In genomic region chr9:19229725-19230355, GRCh38 we compare ENCODE assay signal across 8 cellular contexts. TPM values are rescaled to one million over a fixed set of nuclear protein-coding genes. Genes with fewer than 3 reads are reported as not detected.
DNase-seq lines count a peak whose midpoint lies in the region; FAIRE-seq and TF ChIP-seq lines count a peak whose summit lies in the region.

No MANE protein-coding gene starts in this region.

- H3K4me3 Mint-ChIP-seq in MCF 10A (ENCODE audit: unreplicated experiment) = no peak overlapping the region

- H3K36me3 ChIP-seq in KOPT-K1 (ENCODE audit: insufficient read depth, low read length) = no peaks in the 10 kb centered on the region
- peaks cover 6% of the 10 kb centered on the region; the same call in 1 of the 2 replicates for H3K36me3 ChIP-seq in SJSA1
- no peaks in the 10 kb centered on the region for H3K36me3 ChIP-seq in keratinocyte (ENCODE audit: control insufficient read depth in 2 of 2, extremely low read depth in 1 of 2, insufficient read depth in 2 of 2, low read length in 2 of 2)

- H3K9me1 ChIP-seq in keratinocyte (ENCODE audit: control insufficient read depth, extremely low read depth, insufficient read depth, low read length) = no peaks in the 10 kb centered on the region

- no peaks in the 10 kb centered on the region for H3K27me3 Mint-ChIP-seq in MCF 10A (ENCODE audit: insufficient read depth, unreplicated experiment)

- peak; percentile 89 for FAIRE-seq in H54 (lab: Jason Lieb, UNC)
- FAIRE-seq in keratinocyte (lab: Jason Lieb, UNC) = peak; percentile 23

- BruUV-seq in MCF 10A (replicated peaks; lab: Mats Ljungman, UMichigan) = no TSS peak

- no peaks in the 10 kb centered on the region for H3K36me3 Mint-ChIP-seq in MCF 10A (ENCODE audit: insufficient read depth, unreplicated experiment)

- 0 out of 2 replicates have a peak, but pooled peaks cover 5% of the 10 kb centered on the region for H3K4me1 ChIP-seq in SJSA1 (replicated peaks)
- peaks cover 12% of the 10 kb centered on the region for H3K4me1 ChIP-seq in keratinocyte (ENCODE audit: control insufficient read depth, extremely low read depth, insufficient read depth, low read length)

- H3K4me2 ChIP-seq in keratinocyte (ENCODE audit: control insufficient read depth, extremely low read depth, insufficient read depth, low read depth, low read length) = peak overlapping the region; percentile 80

- H3K4me1 Mint-ChIP-seq in MCF 10A (ENCODE audit: insufficient read depth, unreplicated experiment) = peaks cover 12% of the 10 kb centered on the region

- peak overlapping the region; percentile 93 for H3K9ac ChIP-seq in keratinocyte (ENCODE audit: control insufficient read depth, extremely low read depth, insufficient read depth, low read length)

- no peak overlapping the region for H3K27ac Mint-ChIP-seq in MCF 10A (ENCODE audit: low read depth, unreplicated experiment)

- no peaks in the 10 kb centered on the region for H3K9me3 ChIP-seq in KOPT-K1 (ENCODE audit: insufficient read depth, low read length, poor library complexity, severe bottlenecking)
- no peaks in the 10 kb centered on the region for H3K9me3 ChIP-seq in SJSA1 (replicated peaks)
- H3K9me3 ChIP-seq in keratinocyte (ENCODE audit: control insufficient read depth, low read depth, low read length) = no peaks in the 10 kb centered on the region

- H4K20me1 ChIP-seq in keratinocyte (ENCODE audit: control insufficient read depth, extremely low read depth, insufficient read depth, low read length) = no peaks in the 10 kb centered on the region

- H3K9me3 Mint-ChIP-seq in MCF 10A (ENCODE audit: unreplicated experiment) = no peaks in the 10 kb centered on the region

- H3K79me2 ChIP-seq in keratinocyte (ENCODE audit: control insufficient read depth, insufficient read depth, low read length) = peaks cover 41% of the 10 kb centered on the region

- H3K27me3 ChIP-seq in SJSA1 (replicated peaks) (no peaks in the 10 kb centered on the region), keratinocyte (ENCODE audit: control insufficient read depth, extremely low read depth, insufficient read depth, low read length) (no peaks in the 10 kb centered on the region)

- TF ChIP-seq POLR2A in H54 (IDR thresholded peaks at IDR 0.05; ENCODE audit: low read depth, low read length) = no peak

- CTCF ChIA-PET in MCF 10A (lab: Yijun Ruan, JAX) = interaction anchor here (0.7 to 1.5 kb wide), 2 partner anchors 47 to 51 kb away, joined by 3 to 6 read pairs; no protein-coding TSS in a partner anchor

- H2AFZ ChIP-seq in keratinocyte (ENCODE audit: control insufficient read depth, low read length) = peak overlapping the region; percentile 95

- dilution Hi-C loops in keratinocyte (cut with MboI; ENCODE audit: extremely low pct_ligation_motif_present, low sequenced_read_pairs) = no loop called here

- intact Hi-C loops in MCF 10A (cut with micrococcal nuclease) = loop anchor here (2.0 to 5.0 kb wide), 5 partner anchors 48 to 181 kb away; partner anchors contain the start of genes HAUS6 and RRAGA

- TF ChIP-seq CTCF in GM10266 (IDR thresholded peaks at IDR 0.05; ENCODE audit: control insufficient read depth, insufficient read depth, low read depth, missing control alignments) = no peak
- no peak for TF ChIP-seq CTCF in MCF 10A (IDR thresholded peaks at IDR 0.05; ENCODE audit: unreplicated experiment)
- TF ChIP-seq CTCF in keratinocyte (optimal IDR thresholded peaks at IDR 0.05 in 1 of 3, IDR thresholded peaks at IDR 0.05 in 1 of 3, conservative IDR thresholded peaks at IDR 0.05 in 1 of 3; ENCODE audit: extremely low read depth in 1 of 3, insufficient read depth in 2 of 3, low read length in 3 of 3) = no peak

- H3K27ac ChIP-seq in KOPT-K1 (ENCODE audit: low read depth, low read length, poor library complexity, severe bottlenecking) (peak overlapping the region; percentile 81), SJSA1 (no peak overlapping the region), keratinocyte (ENCODE audit: control insufficient read depth, insufficient read depth, low read length) (peak overlapping the region; percentile 20)

- DNase-seq in GM10266 (ENCODE audit: extremely low spot score) = peak; percentile 19
- peak; percentile 58 for DNase-seq in H54 (ENCODE audit: insufficient read length, low spot score)
- DNase-seq in SJSA1 (ENCODE audit: low read depth in 1 of 2, low spot score in 2 of 2) = peak in 1 of 2 experiments; percentile 17
- DNase-seq in MCF 10A (ENCODE audit: unreplicated experiment) = peak; percentile 73
- no peak for DNase-seq in keratinocyte (ENCODE audit: low read depth, low spot score)
- DNase-seq in stimulated activated CD8-positive, alpha-beta memory T cell treated with anti-CD3 and anti-CD28 coated beads, Interleukin-12 subunit alpha, Interleukin-12 subunit beta, amount 100 ng/mL, for 24 hours (ENCODE audit: extremely low read depth) = peak; percentile 21
- no peak for DNase-seq in AG08395 (ENCODE audit: low spot score)

- H3K4me3 ChIP-seq in SJSA1 (peak overlapping the region; percentile 94), keratinocyte (ENCODE audit: control insufficient read depth in 2 of 3, extremely low read depth in 1 of 3, insufficient read depth in 2 of 3, low read depth in 1 of 3, low read length in 3 of 3) (peak overlapping the region; percentile 71 to 92 (median 84))

- POLR2A ChIA-PET in MCF 10A (lab: Yijun Ruan, JAX) = interaction anchor here (0.6 to 5.8 kb wide), 22 partner anchors 10 to 180 kb away, joined by 3 to 84 read pairs (median 5); partner anchors contain the start of genes ACER2, HAUS6, RPS6 and RRAGA

RNA-seq across cellular contexts. Expression of gene DENND4C, which starts 0.7 kb away (rescaled TPM):
- 10.6 and 14.8 TPM in 2 replicates for total RNA-seq in SJSA1 (2014; rRNA removed; shearing (Covaris generic))
- 26.4 and 36.4 TPM in 2 replicates for total RNA-seq in MCF 10A (2022)
- 16.5 to 26.0 TPM (median 25.6 TPM) in 3 replicates for polyA plus RNA-seq in keratinocyte
- 26.1 TPM for polyA plus RNA-seq in keratinocyte (2011; ENCODE audit: low read depth)
- 8.3 and 17.4 TPM in 2 replicates for polyA plus RNA-seq in keratinocyte (2011; cell fraction: cytosol; rRNA removed)
- 34.3 and 37.8 TPM in 2 replicates for polyA plus RNA-seq in keratinocyte (2011; cell fraction: nucleus; rRNA removed)
- 12.9 and 17.7 TPM in 2 replicates for polyA plus RNA-seq in keratinocyte (2012; ENCODE audit: low replicate concordance)
- polyA minus RNA-seq in keratinocyte = 6.6 to 79.0 TPM (median 40.6 TPM) in 3 replicates
- 17.1 TPM for polyA minus RNA-seq in keratinocyte (2011; cell fraction: cytosol; rRNA and poly(A)+ RNA removed)
- 53.2 and 103 TPM in 2 replicates for polyA minus RNA-seq in keratinocyte (2011; cell fraction: nucleus; rRNA and poly(A)+ RNA removed)

Comparison
In these comparisons a context has a peak if more than half of its experiments do, and no peak if none do; other contexts are left out.
1. DNase-seq: peak in GM10266 (single experiment), H54 (single experiment), MCF 10A (single experiment) and stimulated activated CD8-positive, alpha-beta memory T cell treated with anti-CD3 and anti-CD28 coated beads, Interleukin-12 subunit alpha, Interleukin-12 subunit beta, amount 100 ng/mL, for 24 hours (single experiment); none in keratinocyte (single experiment) and AG08395 (single experiment).